ENCODE assay signal across 16 cellular contexts in genomic region chr11:48041877-48042698, GRCh38.
DNase-seq lines count a peak whose midpoint lies in the region; ATAC-seq and TF ChIP-seq lines count a peak whose summit lies in the region.
"Had no signal": no experiment of that assay in that cellular context is flagged by ENCODE, and none has a peak within 500 bp of the region (broad histone marks: within the 10 kb centered on the region; RNA-seq: fewer than 3 reads in every experiment).

No MANE protein-coding gene starts in this region.

- no peak for TF ChIP-seq EP300 in upper lobe of left lung (IDR thresholded peaks at IDR 0.05)

- H3K9me3 ChIP-seq in upper lobe of left lung: no peaks in the 10 kb centered on the region
- H3K9me3 ChIP-seq: mucosa of descending colon, thoracic aorta had no signal

- peak overlapping the region; percentile 1; the same call in 1 of the 2 replicates for H3K27ac Mint-ChIP-seq in HFFc6
- peak overlapping the region; percentile 50 for H3K27ac Mint-ChIP-seq in activated B cell treated with CpG ODN at 0.5 μM for 24 hours

- CTCF ChIA-PET in activated B cell treated with CpG ODN at 0.5 μM for 24 hours (lab: Charles Lee): interaction anchor here (1.3 to 1.6 kb wide), 4 partner anchors 9 to 110 kb away, joined by 3 to 6 read pairs (median 4); no protein-coding TSS in a partner anchor

- H3K4me3 ChIP-seq in upper lobe of left lung: no peak overlapping the region
- H3K4me3 ChIP-seq: mucosa of descending colon, thoracic aorta had no signal

- POLR2A ChIA-PET in activated B cell treated with CpG ODN at 0.5 μM for 24 hours (lab: Charles Lee): interaction anchor here (0.6 to 4.2 kb wide), 5 partner anchors 9 to 65 kb away, joined by 4 to 29 read pairs (median 10); no protein-coding TSS in a partner anchor

- H3K36me3 ChIP-seq in upper lobe of left lung: no peaks in the 10 kb centered on the region
- H3K36me3 ChIP-seq: thoracic aorta had no signal

- DNase-seq in HFFc6: no peak
- DNase-seq in activated B cell treated with CpG ODN at 0.5 μM for 24 hours: no peak
- peak in 24 of 42 donors; percentile 22 to 83 (median 61) for DNase-seq in head of caudate nucleus
- peak; percentile 73 for DNase-seq in putamen (ENCODE audit: low spot score)
- no peak for DNase-seq in NCI-H774 (lab: John Stamatoyannopoulos, UW)
- no peak for DNase-seq in NCI-H2081 treated with DMSO at 0.1 percent for 48 hours (lab: John Stamatoyannopoulos, UW)
- DNase-seq in upper lobe of left lung: no peak
- DNase-seq: activated CD4-positive, CD25-positive, alpha-beta regulatory T cell; activated gamma-delta T cell treated with Interleukin-2 at 50 U/mL for 16 hours; mucosa of descending colon; NCI-H1694; NCI-H82; right cardiac atrium; SIG-M5 had no signal

- H3K4me1 ChIP-seq in upper lobe of left lung: peaks cover 0 to 19% (median 16%) of the 10 kb centered on the region in 4 donors

- ATAC-seq in activated B cell treated with CpG ODN at 0.5 μM for 24 hours (ENCODE audit: low read depth) (no peak), GM21576 (IDR thresholded peaks at IDR 0.05; ENCODE audit: unreplicated experiment) (no peak), upper lobe of left lung (ENCODE audit: low FRiP score in 2 of 2) (no peak)
- ATAC-seq: mucosa of descending colon, right cardiac atrium had no signal

- WGBS in upper lobe of left lung, 2 donors: 66 to 70% methylated on average over 5 of the region's 5 CpGs

- peaks cover 19% of the 10 kb centered on the region for H3K4me1 Mint-ChIP-seq in HFFc6 (ENCODE audit: low read depth)
- H3K4me1 Mint-ChIP-seq in activated B cell treated with CpG ODN at 0.5 μM for 24 hours: peaks cover 65% of the 10 kb centered on the region

- no peaks in the 10 kb centered on the region for H3K27me3 ChIP-seq in upper lobe of left lung

- H3K4me3 Mint-ChIP-seq in HFFc6: no peak overlapping the region
- H3K4me3 Mint-ChIP-seq in activated B cell treated with CpG ODN at 0.5 μM for 24 hours: no peak overlapping the region

- TF ChIP-seq POLR2A in upper lobe of left lung (IDR thresholded peaks at IDR 0.05): no peak

- H3K9me3 Mint-ChIP-seq in HFFc6: no peaks in the 10 kb centered on the region
- no peaks in the 10 kb centered on the region for H3K9me3 Mint-ChIP-seq in activated B cell treated with CpG ODN at 0.5 μM for 24 hours

- intact Hi-C loops in activated B cell treated with CpG ODN at 0.5 μM for 24 hours (cut with micrococcal nuclease) (no loop called here), head of caudate nucleus (cut with DNase I) (loop anchor here (5.0 kb wide), 1 partner anchor 40 kb away; no protein-coding TSS in a partner anchor)

- H3K27ac ChIP-seq in upper lobe of left lung: peak overlapping the region in 1 of 4 donors; percentile 73
- H3K27ac ChIP-seq: thoracic aorta had no signal

- TF ChIP-seq CTCF in HFFc6 (IDR thresholded peaks at IDR 0.05): no peak
- no peak for TF ChIP-seq CTCF in activated B cell treated with CpG ODN at 0.5 μM for 24 hours (IDR thresholded peaks at IDR 0.05)
- TF ChIP-seq CTCF in upper lobe of left lung (IDR thresholded peaks at IDR 0.05): no peak

- H3K27me3 Mint-ChIP-seq in HFFc6 (ENCODE audit: insufficient read depth) (no peaks in the 10 kb centered on the region; the same call in 1 of the 2 replicates), activated B cell treated with CpG ODN at 0.5 μM for 24 hours (no peaks in the 10 kb centered on the region)

- H3K36me3 Mint-ChIP-seq in HFFc6 (ENCODE audit: low read depth): no peaks in the 10 kb centered on the region
- H3K36me3 Mint-ChIP-seq in activated B cell treated with CpG ODN at 0.5 μM for 24 hours (ENCODE audit: low read depth): peaks cover 10% of the 10 kb centered on the region

Comparison
In these comparisons a context has a peak if more than half of its experiments do, and no peak if none do; other contexts are left out.
1. DNase-seq: peak in head of caudate nucleus (24 of 42) and putamen (single experiment); none in HFFc6 (single experiment), activated B cell treated with CpG ODN at 0.5 μM for 24 hours (single experiment), NCI-H774 (single experiment), NCI-H2081 treated with DMSO at 0.1 percent for 48 hours (single experiment) and upper lobe of left lung (0 of 2).